In genomic region chr5:142201471-142201887, GRCh38 we compare ENCODE assay signal across 13 cellular contexts.
DNase-seq lines count a peak whose midpoint lies in the region; ATAC-seq and TF ChIP-seq lines count a peak whose summit lies in the region.
"Had no signal": no experiment of that assay in that cellular context is flagged by ENCODE, and none has a peak within 500 bp of the region (broad histone marks: within the 10 kb centered on the region; RNA-seq: fewer than 3 reads in every experiment).

No MANE protein-coding gene starts in this region.

- H3K4me3 ChIP-seq in ACC112 (ENCODE audit: low read depth, low read length) (no peak overlapping the region), tibial artery (no peak overlapping the region), BE2C (ENCODE audit: low read depth, low read length) (no peak overlapping the region)
- H3K4me3 ChIP-seq: sigmoid colon, upper lobe of left lung had no signal

- no peak for ATAC-seq in HG03097 (IDR thresholded peaks at IDR 0.05; ENCODE audit: low FRiP score, unreplicated experiment)
- ATAC-seq in GM21381 (IDR thresholded peaks at IDR 0.05; ENCODE audit: unreplicated experiment): no peak
- ATAC-seq: WTC11 had no signal

- H3K79me2 ChIP-seq in ACC112 (ENCODE audit: control insufficient read depth, insufficient read depth, low read length, unreplicated experiment): no peaks in the 10 kb centered on the region

- H3K4me1 ChIP-seq in ACC112 (ENCODE audit: control insufficient read depth, insufficient read depth, low read length, unreplicated experiment): peaks cover 25% of the 10 kb centered on the region
- no peaks in the 10 kb centered on the region for H3K4me1 ChIP-seq in tibial artery
- H3K4me1 ChIP-seq in BE2C: peaks cover 3% of the 10 kb centered on the region
- H3K4me1 ChIP-seq: sigmoid colon, upper lobe of left lung had no signal

- TF ChIP-seq CTCF in tibial artery (IDR thresholded peaks at IDR 0.05): no peak
- no peak for TF ChIP-seq CTCF in BE2C (IDR thresholded peaks at IDR 0.05; ENCODE audit: low read depth, low read length)

- peak overlapping the region; percentile 96 for H3K27ac ChIP-seq in ACC112 (ENCODE audit: low read depth, low read length)
- no peak overlapping the region for H3K27ac ChIP-seq in tibial artery
- H3K27ac ChIP-seq: sigmoid colon, upper lobe of left lung had no signal

- H3K36me3 ChIP-seq in ACC112 (ENCODE audit: insufficient read depth, low read length): no peaks in the 10 kb centered on the region
- no peaks in the 10 kb centered on the region for H3K36me3 ChIP-seq in tibial artery
- no peaks in the 10 kb centered on the region for H3K36me3 ChIP-seq in BE2C
- H3K36me3 ChIP-seq: sigmoid colon, upper lobe of left lung had no signal

- DNase-seq in HS-27A (ENCODE audit: low read depth): peak; percentile 56
- DNase-seq in astrocyte of the hippocampus (ENCODE audit: low read depth, low spot score): peak; percentile 75
- peak; percentile 99 for DNase-seq in glomerular endothelial cell (ENCODE audit: extremely low read depth, low read depth, low spot score)
- no peak for DNase-seq in tibial artery
- no peak for DNase-seq in BE2C
- DNase-seq: immature natural killer cell, NCI-H774, sigmoid colon, upper lobe of left lung had no signal

- intact Hi-C loops in tibial artery (cut with DNase I; ENCODE audit: low total_unique reads): no loop called here

- no peaks in the 10 kb centered on the region for H3K9me3 ChIP-seq in tibial artery
- no peaks in the 10 kb centered on the region for H3K9me3 ChIP-seq in BE2C
- H3K9me3 ChIP-seq: sigmoid colon, upper lobe of left lung had no signal

- no peak overlapping the region for H2AFZ ChIP-seq in ACC112 (ENCODE audit: low read length, unreplicated experiment)

- H3K27me3 ChIP-seq in ACC112 (ENCODE audit: insufficient read depth, low read length) (no peaks in the 10 kb centered on the region), tibial artery (no peaks in the 10 kb centered on the region), BE2C (no peaks in the 10 kb centered on the region)
- H3K27me3 ChIP-seq: sigmoid colon, upper lobe of left lung had no signal

Comparison
In these comparisons a context has a peak if more than half of its experiments do, and no peak if none do; other contexts are left out.
1. DNase-seq: peak in HS-27A (single experiment), astrocyte of the hippocampus (single experiment) and glomerular endothelial cell (single experiment); none in tibial artery (0 of 2) and BE2C (single experiment).